ENCODE assay signal across 1 cellular context in genomic region chr2:43218550-43219382, GRCh38.
TF ChIP-seq lines count a peak whose summit lies in the region.

No MANE protein-coding gene starts in this region.

TF ChIP-seq in HepG2, 621 proteins besides CTCF, POLR2A, EP300 and RAD21 (continued from another document and continues in another):
- TF ChIP-seq, protein P1, sequence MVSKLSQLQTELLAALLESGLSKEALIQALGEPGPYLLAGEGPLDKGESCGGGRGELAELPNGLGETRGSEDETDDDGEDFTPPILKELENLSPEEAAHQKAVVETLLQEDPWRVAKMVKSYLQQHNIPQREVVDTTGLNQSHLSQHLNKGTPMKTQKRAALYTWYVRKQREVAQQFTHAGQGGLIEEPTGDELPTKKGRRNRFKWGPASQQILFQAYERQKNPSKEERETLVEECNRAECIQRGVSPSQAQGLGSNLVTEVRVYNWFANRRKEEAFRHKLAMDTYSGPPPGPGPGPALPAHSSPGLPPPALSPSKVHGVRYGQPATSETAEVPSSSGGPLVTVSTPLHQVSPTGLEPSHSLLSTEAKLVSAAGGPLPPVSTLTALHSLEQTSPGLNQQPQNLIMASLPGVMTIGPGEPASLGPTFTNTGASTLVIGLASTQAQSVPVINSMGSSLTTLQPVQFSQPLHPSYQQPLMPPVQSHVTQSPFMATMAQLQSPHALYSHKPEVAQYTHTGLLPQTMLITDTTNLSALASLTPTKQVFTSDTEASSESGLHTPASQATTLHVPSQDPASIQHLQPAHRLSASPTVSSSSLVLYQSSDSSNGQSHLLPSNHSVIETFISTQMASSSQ (IDR thresholded peaks at IDR 0.05; ENCODE audit: low read depth): 0 out of 2 replicates have a peak, but pooled peaks have one; percentile 28
- TF ChIP-seq, protein P1 (CRISPR knock-in tag; IDR thresholded peaks at IDR 0.05; ENCODE audit: borderline replicate concordance): no peak
- TF ChIP-seq NR2C2 (CRISPR knock-in tag; IDR thresholded peaks at IDR 0.05; ENCODE audit: borderline replicate concordance) (no peak; the same call in 1 of the 2 replicates), ZKSCAN5 (CRISPR knock-in tag; IDR thresholded peaks at IDR 0.05) (no peak), ZNF333 (CRISPR knock-in tag; IDR thresholded peaks at IDR 0.05; ENCODE audit: borderline replicate concordance) (no peak), MAFG (CRISPR knock-in tag; IDR thresholded peaks at IDR 0.05) (no peak), DR1 (CRISPR knock-in tag; IDR thresholded peaks at IDR 0.05) (no peak), SRSF1 (optimal IDR thresholded peaks at IDR 0.05; ENCODE audit: low read depth, low read length) (no peak), RNF2 (conservative IDR thresholded peaks at IDR 0.05; ENCODE audit: low read depth) (no peak), NBN (conservative IDR thresholded peaks at IDR 0.05) (no peak), HBP1 (CRISPR knock-in tag; IDR thresholded peaks at IDR 0.05; ENCODE audit: low read depth) (no peak), ZNF562 (CRISPR knock-in tag; IDR thresholded peaks at IDR 0.05; ENCODE audit: borderline replicate concordance) (no peak), GMEB2 (CRISPR knock-in tag; IDR thresholded peaks at IDR 0.05; ENCODE audit: low read depth) (no peak), ZNF34 (CRISPR knock-in tag; IDR thresholded peaks at IDR 0.05; ENCODE audit: borderline replicate concordance) (no peak), ZBTB8A (CRISPR knock-in tag; IDR thresholded peaks at IDR 0.05; ENCODE audit: borderline replicate concordance, low read depth) (no peak), XRCC5 (optimal IDR thresholded peaks at IDR 0.05; ENCODE audit: low read length) (no peak), HNRNPL (IDR thresholded peaks at IDR 0.05; ENCODE audit: low read depth, low read length) (peak; percentile 88; the same call in 1 of the 2 replicates), ZNF441 (CRISPR knock-in tag; IDR thresholded peaks at IDR 0.05; ENCODE audit: borderline replicate concordance) (no peak), ZNF432 (CRISPR knock-in tag; IDR thresholded peaks at IDR 0.05; ENCODE audit: borderline replicate concordance) (no peak), SMC3 (IDR thresholded peaks at IDR 0.05; ENCODE audit: low read length) (0 out of 2 replicates have a peak, but pooled peaks have one; percentile 1), EED (CRISPR knock-in tag; IDR thresholded peaks at IDR 0.05) (no peak), RXRA (CRISPR knock-in tag; IDR thresholded peaks at IDR 0.05) (no peak), ZNF563 (CRISPR knock-in tag; IDR thresholded peaks at IDR 0.05) (no peak), NFE2 (CRISPR knock-in tag; IDR thresholded peaks at IDR 0.05) (no peak), SRY (CRISPR knock-in tag; IDR thresholded peaks at IDR 0.05) (no peak), TBX2 (CRISPR knock-in tag; IDR thresholded peaks at IDR 0.05; ENCODE audit: borderline replicate concordance) (peak; percentile 74), POLR2AphosphoS5 (IDR thresholded peaks at IDR 0.05; ENCODE audit: low read depth, low read length) (no peak; the same call in 1 of the 2 replicates), FOXO1 (CRISPR knock-in tag; IDR thresholded peaks at IDR 0.05) (no peak), ZHX1 (CRISPR knock-in tag; IDR thresholded peaks at IDR 0.05; ENCODE audit: low read depth) (no peak), PHF21A (CRISPR knock-in tag; IDR thresholded peaks at IDR 0.05) (no peak), NR3C1 (CRISPR knock-in tag; IDR thresholded peaks at IDR 0.05) (no peak)
- TF ChIP-seq, protein P2, sequence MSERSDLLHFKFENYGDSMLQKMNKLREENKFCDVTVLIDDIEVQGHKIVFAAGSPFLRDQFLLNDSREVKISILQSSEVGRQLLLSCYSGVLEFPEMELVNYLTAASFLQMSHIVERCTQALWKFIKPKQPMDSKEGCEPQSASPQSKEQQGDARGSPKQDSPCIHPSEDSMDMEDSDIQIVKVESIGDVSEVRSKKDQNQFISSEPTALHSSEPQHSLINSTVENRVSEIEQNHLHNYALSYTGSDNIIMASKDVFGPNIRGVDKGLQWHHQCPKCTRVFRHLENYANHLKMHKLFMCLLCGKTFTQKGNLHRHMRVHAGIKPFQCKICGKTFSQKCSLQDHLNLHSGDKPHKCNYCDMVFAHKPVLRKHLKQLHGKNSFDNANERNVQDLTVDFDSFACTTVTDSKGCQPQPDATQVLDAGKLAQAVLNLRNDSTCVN (CRISPR knock-in tag; IDR thresholded peaks at IDR 0.05; ENCODE audit: borderline replicate concordance): no peak
- TF ChIP-seq, protein P3, sequence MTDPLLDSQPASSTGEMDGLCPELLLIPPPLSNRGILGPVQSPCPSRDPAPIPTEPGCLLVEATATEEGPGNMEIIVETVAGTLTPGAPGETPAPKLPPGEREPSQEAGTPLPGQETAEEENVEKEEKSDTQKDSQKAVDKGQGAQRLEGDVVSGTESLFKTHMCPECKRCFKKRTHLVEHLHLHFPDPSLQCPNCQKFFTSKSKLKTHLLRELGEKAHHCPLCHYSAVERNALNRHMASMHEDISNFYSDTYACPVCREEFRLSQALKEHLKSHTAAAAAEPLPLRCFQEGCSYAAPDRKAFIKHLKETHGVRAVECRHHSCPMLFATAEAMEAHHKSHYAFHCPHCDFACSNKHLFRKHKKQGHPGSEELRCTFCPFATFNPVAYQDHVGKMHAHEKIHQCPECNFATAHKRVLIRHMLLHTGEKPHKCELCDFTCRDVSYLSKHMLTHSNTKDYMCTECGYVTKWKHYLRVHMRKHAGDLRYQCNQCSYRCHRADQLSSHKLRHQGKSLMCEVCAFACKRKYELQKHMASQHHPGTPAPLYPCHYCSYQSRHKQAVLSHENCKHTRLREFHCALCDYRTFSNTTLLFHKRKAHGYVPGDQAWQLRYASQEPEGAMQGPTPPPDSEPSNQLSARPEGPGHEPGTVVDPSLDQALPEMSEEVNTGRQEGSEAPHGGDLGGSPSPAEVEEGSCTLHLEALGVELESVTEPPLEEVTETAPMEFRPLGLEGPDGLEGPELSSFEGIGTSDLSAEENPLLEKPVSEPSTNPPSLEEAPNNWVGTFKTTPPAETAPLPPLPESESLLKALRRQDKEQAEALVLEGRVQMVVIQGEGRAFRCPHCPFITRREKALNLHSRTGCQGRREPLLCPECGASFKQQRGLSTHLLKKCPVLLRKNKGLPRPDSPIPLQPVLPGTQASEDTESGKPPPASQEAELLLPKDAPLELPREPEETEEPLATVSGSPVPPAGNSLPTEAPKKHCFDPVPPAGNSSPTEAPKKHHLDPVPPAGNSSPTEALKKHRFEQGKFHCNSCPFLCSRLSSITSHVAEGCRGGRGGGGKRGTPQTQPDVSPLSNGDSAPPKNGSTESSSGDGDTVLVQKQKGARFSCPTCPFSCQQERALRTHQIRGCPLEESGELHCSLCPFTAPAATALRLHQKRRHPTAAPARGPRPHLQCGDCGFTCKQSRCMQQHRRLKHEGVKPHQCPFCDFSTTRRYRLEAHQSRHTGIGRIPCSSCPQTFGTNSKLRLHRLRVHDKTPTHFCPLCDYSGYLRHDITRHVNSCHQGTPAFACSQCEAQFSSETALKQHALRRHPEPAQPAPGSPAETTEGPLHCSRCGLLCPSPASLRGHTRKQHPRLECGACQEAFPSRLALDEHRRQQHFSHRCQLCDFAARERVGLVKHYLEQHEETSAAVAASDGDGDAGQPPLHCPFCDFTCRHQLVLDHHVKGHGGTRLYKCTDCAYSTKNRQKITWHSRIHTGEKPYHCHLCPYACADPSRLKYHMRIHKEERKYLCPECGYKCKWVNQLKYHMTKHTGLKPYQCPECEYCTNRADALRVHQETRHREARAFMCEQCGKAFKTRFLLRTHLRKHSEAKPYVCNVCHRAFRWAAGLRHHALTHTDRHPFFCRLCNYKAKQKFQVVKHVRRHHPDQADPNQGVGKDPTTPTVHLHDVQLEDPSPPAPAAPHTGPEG (CRISPR knock-in tag; IDR thresholded peaks at IDR 0.05): 0 out of 2 replicates have a peak, but pooled peaks have one; percentile 54
- TF ChIP-seq, protein P4, sequence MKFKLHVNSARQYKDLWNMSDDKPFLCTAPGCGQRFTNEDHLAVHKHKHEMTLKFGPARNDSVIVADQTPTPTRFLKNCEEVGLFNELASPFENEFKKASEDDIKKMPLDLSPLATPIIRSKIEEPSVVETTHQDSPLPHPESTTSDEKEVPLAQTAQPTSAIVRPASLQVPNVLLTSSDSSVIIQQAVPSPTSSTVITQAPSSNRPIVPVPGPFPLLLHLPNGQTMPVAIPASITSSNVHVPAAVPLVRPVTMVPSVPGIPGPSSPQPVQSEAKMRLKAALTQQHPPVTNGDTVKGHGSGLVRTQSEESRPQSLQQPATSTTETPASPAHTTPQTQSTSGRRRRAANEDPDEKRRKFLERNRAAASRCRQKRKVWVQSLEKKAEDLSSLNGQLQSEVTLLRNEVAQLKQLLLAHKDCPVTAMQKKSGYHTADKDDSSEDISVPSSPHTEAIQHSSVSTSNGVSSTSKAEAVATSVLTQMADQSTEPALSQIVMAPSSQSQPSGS (CRISPR knock-in tag; IDR thresholded peaks at IDR 0.05): no peak
- TF ChIP-seq, protein P5, sequence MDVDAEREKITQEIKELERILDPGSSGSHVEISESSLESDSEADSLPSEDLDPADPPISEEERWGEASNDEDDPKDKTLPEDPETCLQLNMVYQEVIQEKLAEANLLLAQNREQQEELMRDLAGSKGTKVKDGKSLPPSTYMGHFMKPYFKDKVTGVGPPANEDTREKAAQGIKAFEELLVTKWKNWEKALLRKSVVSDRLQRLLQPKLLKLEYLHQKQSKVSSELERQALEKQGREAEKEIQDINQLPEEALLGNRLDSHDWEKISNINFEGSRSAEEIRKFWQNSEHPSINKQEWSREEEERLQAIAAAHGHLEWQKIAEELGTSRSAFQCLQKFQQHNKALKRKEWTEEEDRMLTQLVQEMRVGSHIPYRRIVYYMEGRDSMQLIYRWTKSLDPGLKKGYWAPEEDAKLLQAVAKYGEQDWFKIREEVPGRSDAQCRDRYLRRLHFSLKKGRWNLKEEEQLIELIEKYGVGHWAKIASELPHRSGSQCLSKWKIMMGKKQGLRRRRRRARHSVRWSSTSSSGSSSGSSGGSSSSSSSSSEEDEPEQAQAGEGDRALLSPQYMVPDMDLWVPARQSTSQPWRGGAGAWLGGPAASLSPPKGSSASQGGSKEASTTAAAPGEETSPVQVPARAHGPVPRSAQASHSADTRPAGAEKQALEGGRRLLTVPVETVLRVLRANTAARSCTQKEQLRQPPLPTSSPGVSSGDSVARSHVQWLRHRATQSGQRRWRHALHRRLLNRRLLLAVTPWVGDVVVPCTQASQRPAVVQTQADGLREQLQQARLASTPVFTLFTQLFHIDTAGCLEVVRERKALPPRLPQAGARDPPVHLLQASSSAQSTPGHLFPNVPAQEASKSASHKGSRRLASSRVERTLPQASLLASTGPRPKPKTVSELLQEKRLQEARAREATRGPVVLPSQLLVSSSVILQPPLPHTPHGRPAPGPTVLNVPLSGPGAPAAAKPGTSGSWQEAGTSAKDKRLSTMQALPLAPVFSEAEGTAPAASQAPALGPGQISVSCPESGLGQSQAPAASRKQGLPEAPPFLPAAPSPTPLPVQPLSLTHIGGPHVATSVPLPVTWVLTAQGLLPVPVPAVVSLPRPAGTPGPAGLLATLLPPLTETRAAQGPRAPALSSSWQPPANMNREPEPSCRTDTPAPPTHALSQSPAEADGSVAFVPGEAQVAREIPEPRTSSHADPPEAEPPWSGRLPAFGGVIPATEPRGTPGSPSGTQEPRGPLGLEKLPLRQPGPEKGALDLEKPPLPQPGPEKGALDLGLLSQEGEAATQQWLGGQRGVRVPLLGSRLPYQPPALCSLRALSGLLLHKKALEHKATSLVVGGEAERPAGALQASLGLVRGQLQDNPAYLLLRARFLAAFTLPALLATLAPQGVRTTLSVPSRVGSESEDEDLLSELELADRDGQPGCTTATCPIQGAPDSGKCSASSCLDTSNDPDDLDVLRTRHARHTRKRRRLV (CRISPR knock-in tag; IDR thresholded peaks at IDR 0.05): 0 out of 2 replicates have a peak, but pooled peaks have one; percentile 62
